20 cellular contexts compared by ENCODE assay signal in genomic region chr9:4384750-4385149, GRCh38.
A peak's percentile ranks its signal among the peaks of the same experiment; 100 is the strongest.
DNase-seq lines count a peak whose midpoint lies in the region; ATAC-seq, FAIRE-seq and TF ChIP-seq lines count a peak whose summit lies in the region.
"Had no signal": no experiment of that assay in that cellular context is flagged by ENCODE, and none has a peak within 500 bp of the region (broad histone marks: within the 10 kb centered on the region; RNA-seq: fewer than 3 reads in every experiment).

No MANE protein-coding gene starts in this region.

- H3K4me1 ChIP-seq in right lobe of liver: peaks cover 0 to 7% (median 0%) of the 10 kb centered on the region in 4 donors
- H3K4me1 ChIP-seq: BLaER1, Caco-2, HAP-1 had no signal

- no peaks in the 10 kb centered on the region for H3K36me3 Mint-ChIP-seq in activated T-helper 17 cell treated with anti-CD3 and anti-CD28 coated beads, Interleukin-2, amount 50 U/mL, for 72 hours (ENCODE audit: low read depth)
- H3K36me3 Mint-ChIP-seq: CD4-positive, CD25-positive, alpha-beta regulatory T cell; CD8-positive, alpha-beta T cell had no signal

- H3K4me3 Mint-ChIP-seq in activated T-helper 17 cell treated with anti-CD3 and anti-CD28 coated beads, Interleukin-2, amount 50 U/mL, for 72 hours: no peak overlapping the region
- H3K4me3 Mint-ChIP-seq: B cell; CD4-positive, CD25-positive, alpha-beta regulatory T cell; CD8-positive, alpha-beta T cell had no signal

- no peak for TF ChIP-seq CTCF in right lobe of liver (IDR thresholded peaks at IDR 0.05)

- no peaks in the 10 kb centered on the region for H3K36me3 ChIP-seq in right lobe of liver
- H3K36me3 ChIP-seq: BLaER1, HAP-1 had no signal

- ATAC-seq in activated T-helper 17 cell treated with anti-CD3 and anti-CD28 coated beads, Interleukin-2, amount 50 U/mL, for 72 hours (replicated peaks): no peak
- peak; percentile 28 to 69 (median 58) for ATAC-seq in right lobe of liver
- no peak for ATAC-seq in GM21576 (IDR thresholded peaks at IDR 0.05; ENCODE audit: unreplicated experiment)
- ATAC-seq in GM18907 (IDR thresholded peaks at IDR 0.05; ENCODE audit: unreplicated experiment): no peak
- ATAC-seq: CD8-positive, alpha-beta T cell had no signal

- DNase-seq in GM12892 (ENCODE audit: insufficient read length) (no peak), right lobe of liver (no peak), HT-29 (ENCODE audit: low spot score) (no peak)
- DNase-seq: Caco-2; CD4-positive, CD25-positive, alpha-beta regulatory T cell; CD8-positive, alpha-beta T cell; DMS153; DND-41; GOT3 had no signal

- 66% methylated on average over 5 of the region's 5 CpGs for WGBS in right lobe of liver (ENCODE audit: insufficient coverage, low coverage, low lambda C conversion rate, missing lambda C conversion rate)

- H3K9me3 Mint-ChIP-seq in activated T-helper 17 cell treated with anti-CD3 and anti-CD28 coated beads, Interleukin-2, amount 50 U/mL, for 72 hours: no peaks in the 10 kb centered on the region
- H3K9me3 Mint-ChIP-seq: CD4-positive, CD25-positive, alpha-beta regulatory T cell; CD8-positive, alpha-beta T cell had no signal

- intact Hi-C loops in right lobe of liver (cut with DNase I): loop anchor here in 1 of 2 donors (10.0 kb wide), 1 partner anchor 250 kb away; no protein-coding TSS in a partner anchor

- H3K4me1 Mint-ChIP-seq in activated T-helper 17 cell treated with anti-CD3 and anti-CD28 coated beads, Interleukin-2, amount 50 U/mL, for 72 hours: no peaks in the 10 kb centered on the region
- H3K4me1 Mint-ChIP-seq: B cell had no signal

- H3K27ac Mint-ChIP-seq in activated T-helper 17 cell treated with anti-CD3 and anti-CD28 coated beads, Interleukin-2, amount 50 U/mL, for 72 hours: peak overlapping the region; percentile 28
- H3K27ac Mint-ChIP-seq: B cell; CD8-positive, alpha-beta T cell had no signal

- H3K27ac ChIP-seq in right lobe of liver: no peak overlapping the region
- H3K27ac ChIP-seq: 22Rv1, BLaER1, C4-2B had no signal

- TF ChIP-seq POLR2A in GM12892 (IDR thresholded peaks at IDR 0.05; ENCODE audit: low read depth, low read length): no peak
- no peak for TF ChIP-seq POLR2A in right lobe of liver (IDR thresholded peaks at IDR 0.05)

- no peaks in the 10 kb centered on the region for H3K27me3 ChIP-seq in right lobe of liver
- H3K27me3 ChIP-seq: BLaER1 had no signal

- peak; percentile 5 for FAIRE-seq in GM12892 (lab: Jason Lieb, UNC)
- FAIRE-seq: A204.1, G401.6, H54 had no signal

- H3K27me3 Mint-ChIP-seq in activated T-helper 17 cell treated with anti-CD3 and anti-CD28 coated beads, Interleukin-2, amount 50 U/mL, for 72 hours: no peaks in the 10 kb centered on the region

- H3K4me3 ChIP-seq in right lobe of liver: no peak overlapping the region
- H3K4me3 ChIP-seq: BLaER1, HAP-1 had no signal

- no peaks in the 10 kb centered on the region for H3K9me3 ChIP-seq in right lobe of liver
- H3K9me3 ChIP-seq: BLaER1, Caco-2, HAP-1 had no signal

Comparison
In these comparisons a context has a peak if more than half of its experiments do, and no peak if none do; other contexts are left out.
1. ATAC-seq: peak in right lobe of liver (4 of 4); none in activated T-helper 17 cell treated with anti-CD3 and anti-CD28 coated beads, Interleukin-2, amount 50 U/mL, for 72 hours (single experiment), GM21576 (single experiment) and GM18907 (single experiment).